Comparison of ENCODE assay signal across 19 cellular contexts in the genomic region with DNA sequence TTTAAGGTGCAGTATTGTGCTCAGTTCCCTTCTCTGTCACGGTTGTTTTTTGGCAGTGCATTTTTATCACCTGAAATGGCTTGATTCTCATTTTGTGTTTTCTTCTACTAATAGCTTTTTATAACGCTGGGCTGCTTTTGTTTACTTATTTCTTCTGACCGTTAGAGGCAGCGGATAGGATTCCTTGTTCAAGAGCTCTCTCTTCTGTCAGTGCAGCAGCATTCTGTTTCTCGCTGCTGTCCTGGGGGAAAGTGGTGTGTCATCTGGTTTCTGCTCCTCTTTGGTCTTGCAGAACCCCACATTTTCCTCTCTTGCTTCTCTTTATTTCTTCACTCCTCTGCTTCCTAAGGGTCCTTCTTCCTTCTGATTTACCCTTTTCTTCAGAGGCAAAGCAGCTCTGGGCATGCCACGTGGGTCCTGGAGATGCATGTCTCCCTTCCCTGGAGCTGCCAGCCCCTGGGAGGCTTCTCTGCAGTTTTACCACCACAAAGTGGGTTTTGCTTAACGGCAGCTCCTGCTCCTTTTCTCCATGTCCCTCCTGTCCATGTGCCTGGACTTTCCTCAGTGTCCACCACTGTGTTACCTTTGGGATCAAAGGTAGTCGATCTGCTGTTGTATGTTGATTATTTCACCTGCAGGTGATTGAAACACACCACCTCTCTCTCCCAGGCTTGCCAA. TPM values are rescaled to one million over a fixed set of nuclear protein-coding genes. Genes with fewer than 3 reads are reported as not detected.
DNase-seq lines count a peak whose midpoint lies in the region; ATAC-seq and TF ChIP-seq lines count a peak whose summit lies in the region.
"Had no signal": no experiment of that assay in that cellular context is flagged by ENCODE, and none has a peak within 500 bp of the region (broad histone marks: within the 10 kb centered on the region; RNA-seq: fewer than 3 reads in every experiment).

No MANE protein-coding gene starts in this region.

- H3F3A ChIP-seq in GM23338 (replicated peaks; ENCODE audit: low read depth): no peaks in the 10 kb centered on the region

- no peaks in the 10 kb centered on the region for H4K20me1 ChIP-seq in GM23338 (replicated peaks; ENCODE audit: insufficient read depth)
- H4K20me1 ChIP-seq: BLaER1 treated with 17β-estradiol and CSF1 and Interleukin-3, amounts not matched to agents 10 nM and 100 nM had no signal

- ATAC-seq in GM23338 (peak; percentile 12; the same call in 1 of the 3 replicates), lung (ENCODE audit: insufficient read depth, low FRiP score) (no peak), left cardiac atrium (no peak)
- no peak for ATAC-seq in stimulated activated naive B cell treated with anti-CD40 and anti-IgM and Interleukin-4, amounts not matched to agents 10 μg/mL and 1 μg/mL and 100 μg/mL, for 72 hours (replicated peaks)
- ATAC-seq: activated T-cell treated with anti-CD3 and anti-CD28 coated beads, Interleukin-2, amount 50 U/mL, for 72 hours; body of pancreas; stimulated activated effector memory CD8-positive, alpha-beta T cell treated with anti-CD3 and anti-CD28 coated beads, Interleukin-12 subunit alpha, Interleukin-12 subunit beta, amount 100 ng/mL, for 72 hours had no signal

- 47 to 52% methylated on average over 8 of the region's 8 CpGs for WGBS in lung, 2 donors

- peak overlapping the region; percentile 48 for H3K4me2 ChIP-seq in GM23338

- H3K4me3 ChIP-seq in GM23338 (no peak overlapping the region), lung (no peak overlapping the region)
- H3K4me3 ChIP-seq: BLaER1 treated with 17β-estradiol and CSF1 and Interleukin-3, amounts not matched to agents 10 nM and 100 nM; body of pancreas; transverse colon had no signal

- no peaks in the 10 kb centered on the region for H3K9me2 ChIP-seq in GM23338 (ENCODE audit: insufficient read depth)

- H3K4me3 Mint-ChIP-seq in GM23338: no peak overlapping the region
- H3K4me3 Mint-ChIP-seq in stimulated activated naive B cell treated with anti-CD40 and anti-IgM and Interleukin-4, amounts not matched to agents 10 μg/mL and 1 μg/mL and 100 μg/mL, for 72 hours: no peak overlapping the region
- H3K4me3 Mint-ChIP-seq: activated naive CD8-positive, alpha-beta T cell treated with anti-CD3 and anti-CD28 coated beads for 36 hours; activated T-cell treated with anti-CD3 and anti-CD28 coated beads, Interleukin-2, amount 50 U/mL, for 72 hours; stimulated activated effector memory CD8-positive, alpha-beta T cell treated with anti-CD3 and anti-CD28 coated beads, Interleukin-12 subunit alpha, Interleukin-12 subunit beta, amount 100 ng/mL, for 72 hours had no signal

- no peak overlapping the region for H3K27ac ChIP-seq in GM23338 (ENCODE audit: low read depth)
- no peak overlapping the region for H3K27ac ChIP-seq in VCaP
- H3K27ac ChIP-seq in lung (ENCODE audit: low read depth in 1 of 2, low read length in 1 of 2): no peak overlapping the region
- H3K27ac ChIP-seq: BLaER1 treated with 17β-estradiol and CSF1 and Interleukin-3, amounts not matched to agents 10 nM and 100 nM; body of pancreas; transverse colon had no signal

- H3K36me3 ChIP-seq in GM23338 (ENCODE audit: insufficient read depth) (no peaks in the 10 kb centered on the region; the same call in 1 of the 2 replicates), lung (ENCODE audit: control insufficient read depth in 2 of 2, insufficient read depth in 2 of 2, low read length in 2 of 2) (no peaks in the 10 kb centered on the region)
- H3K36me3 ChIP-seq: BLaER1 treated with 17β-estradiol and CSF1 and Interleukin-3, amounts not matched to agents 10 nM and 100 nM; transverse colon had no signal

- H3K79me2 ChIP-seq in GM23338 (replicated peaks; ENCODE audit: insufficient read depth): no peaks in the 10 kb centered on the region

- peaks cover 29% of the 10 kb centered on the region for H3K9me3 Mint-ChIP-seq in GM23338
- H3K9me3 Mint-ChIP-seq in stimulated activated naive B cell treated with anti-CD40 and anti-IgM and Interleukin-4, amounts not matched to agents 10 μg/mL and 1 μg/mL and 100 μg/mL, for 72 hours: peaks cover 0 to 4% of the 10 kb centered on the region in 2 donors
- H3K9me3 Mint-ChIP-seq: stimulated activated effector memory CD8-positive, alpha-beta T cell treated with anti-CD3 and anti-CD28 coated beads, Interleukin-12 subunit alpha, Interleukin-12 subunit beta, amount 100 ng/mL, for 72 hours had no signal

- H3K4me1 ChIP-seq in GM23338 (ENCODE audit: insufficient read depth) (peaks cover 25% of the 10 kb centered on the region), lung (ENCODE audit: control insufficient read depth in 2 of 2, insufficient read depth in 2 of 2, low read length in 2 of 2) (no peaks in the 10 kb centered on the region)
- H3K4me1 ChIP-seq: body of pancreas, transverse colon had no signal

- intact Hi-C loops in left cardiac atrium (cut with DNase I): no loop called here

- peaks cover 30% of the 10 kb centered on the region for H3K4me1 Mint-ChIP-seq in GM23338
- H3K4me1 Mint-ChIP-seq in stimulated activated naive B cell treated with anti-CD40 and anti-IgM and Interleukin-4, amounts not matched to agents 10 μg/mL and 1 μg/mL and 100 μg/mL, for 72 hours: no peaks in the 10 kb centered on the region
- H3K4me1 Mint-ChIP-seq: stimulated activated effector memory CD8-positive, alpha-beta T cell treated with anti-CD3 and anti-CD28 coated beads, Interleukin-12 subunit alpha, Interleukin-12 subunit beta, amount 100 ng/mL, for 72 hours had no signal

- H3K27me3 ChIP-seq in GM23338 (ENCODE audit: insufficient read depth) (no peaks in the 10 kb centered on the region), lung (ENCODE audit: control insufficient read depth, insufficient read depth) (no peaks in the 10 kb centered on the region)
- H3K27me3 ChIP-seq: BLaER1 treated with 17β-estradiol and CSF1 and Interleukin-3, amounts not matched to agents 10 nM and 100 nM; body of pancreas; transverse colon had no signal

- peak overlapping the region; percentile 64; the same call in 1 of the 2 replicates for H2AFZ ChIP-seq in GM23338

- DNase-seq in GM23338 (ENCODE audit: low spot score) (no peak), lung (ENCODE audit: low spot score) (peak; percentile 25), left cardiac atrium (no peak), RPMI8226 (no peak)
- DNase-seq in stimulated activated naive B cell treated with anti-CD40 and anti-IgM and Interleukin-4, amounts not matched to agents 10 μg/mL and 1 μg/mL and 100 μg/mL, for 72 hours: no peak
- DNase-seq: activated CD4-positive, alpha-beta T cell treated with anti-CD3 and anti-CD28 coated beads, Interleukin-2, amount 50 U/mL, for 4 hours; activated naive CD8-positive, alpha-beta T cell treated with anti-CD3 and anti-CD28 coated beads for 36 hours; activated T-cell treated with anti-CD3 and anti-CD28 coated beads, Interleukin-2, amount 50 U/mL, for 72 hours; body of pancreas; dermis blood vessel endothelial cell; DMS 273 treated with DMSO at 0.1 percent for 48 hours; glutamatergic neuron; Kasumi-1; transverse colon had no signal

- peaks cover 0 to 4% of the 10 kb centered on the region in 2 donors for H3K9me3 ChIP-seq in lung (ENCODE audit: control insufficient read depth in 2 of 2, insufficient read depth in 1 of 2, low read length in 1 of 2)
- H3K9me3 ChIP-seq: body of pancreas, transverse colon had no signal

- TF ChIP-seq CTCF in GM23338 (conservative IDR thresholded peaks at IDR 0.05; ENCODE audit: low read depth in 2 of 2): peak in 1 of 2 experiments; percentile 62; a peak in 2 of 4 replicates
- TF ChIP-seq CTCF in LNCAP (IDR thresholded peaks at IDR 0.05): peak; percentile 52
- peak; percentile 50 for TF ChIP-seq CTCF in VCaP (conservative IDR thresholded peaks at IDR 0.05)
- TF ChIP-seq CTCF in lung (IDR thresholded peaks at IDR 0.05; ENCODE audit: control extremely low read depth, extremely low read depth): no peak

- H3K27ac Mint-ChIP-seq in GM23338: no peak overlapping the region
- no peak overlapping the region for H3K27ac Mint-ChIP-seq in stimulated activated naive B cell treated with anti-CD40 and anti-IgM and Interleukin-4, amounts not matched to agents 10 μg/mL and 1 μg/mL and 100 μg/mL, for 72 hours
- H3K27ac Mint-ChIP-seq: activated naive CD8-positive, alpha-beta T cell treated with anti-CD3 and anti-CD28 coated beads for 36 hours; activated T-cell treated with anti-CD3 and anti-CD28 coated beads, Interleukin-2, amount 50 U/mL, for 72 hours; stimulated activated effector memory CD8-positive, alpha-beta T cell treated with anti-CD3 and anti-CD28 coated beads, Interleukin-12 subunit alpha, Interleukin-12 subunit beta, amount 100 ng/mL, for 72 hours had no signal

- peaks cover 7% of the 10 kb centered on the region for H3K27me3 Mint-ChIP-seq in GM23338 (ENCODE audit: insufficient read depth, low read depth, poor library complexity)
- H3K27me3 Mint-ChIP-seq in stimulated activated naive B cell treated with anti-CD40 and anti-IgM and Interleukin-4, amounts not matched to agents 10 μg/mL and 1 μg/mL and 100 μg/mL, for 72 hours: peaks cover 15 to 25% of the 10 kb centered on the region in 2 donors
- H3K27me3 Mint-ChIP-seq: activated naive CD8-positive, alpha-beta T cell treated with anti-CD3 and anti-CD28 coated beads for 36 hours had no signal

- peaks cover 28% of the 10 kb centered on the region; the same call in 2 of the 3 replicates for H3K36me3 Mint-ChIP-seq in GM23338 (ENCODE audit: low read depth)
- H3K36me3 Mint-ChIP-seq in stimulated activated naive B cell treated with anti-CD40 and anti-IgM and Interleukin-4, amounts not matched to agents 10 μg/mL and 1 μg/mL and 100 μg/mL, for 72 hours: no peaks in the 10 kb centered on the region
- H3K36me3 Mint-ChIP-seq: stimulated activated effector memory CD8-positive, alpha-beta T cell treated with anti-CD3 and anti-CD28 coated beads, Interleukin-12 subunit alpha, Interleukin-12 subunit beta, amount 100 ng/mL, for 72 hours had no signal

TF ChIP-seq in GM23338, 12 proteins besides CTCF, POLR2A, EP300 and RAD21 (continues in another document):
- TF ChIP-seq EZH2phosphoT487 (IDR thresholded peaks at IDR 0.05; ENCODE audit: unreplicated experiment): no peak

RNA-seq across cellular contexts. Expression of a gene that starts 47.3 kb away (rescaled TPM):
- 56.0 and 60.4 TPM in 2 replicates for total RNA-seq in GM23338 (2014; rRNA removed; shearing (Covaris generic))
- polyA plus RNA-seq in GM23338 (2016; fragmentation: Nextera tagmentation; extraction: Ambion mirVana): 21.6 and 27.5 TPM in 2 replicates
- 1 to 10 TPM; 1.6 to 1.8 TPM for total RNA-seq in lung
- polyA plus RNA-seq in lung: under 1 TPM; 0.31 to 0.83 TPM
- total RNA-seq in left cardiac atrium: 1 to 10 TPM; 1.6 to 2.9 TPM
- total RNA-seq: HT-29 had no signal

Comparison
In these comparisons a context has a peak if more than half of its experiments do, and no peak if none do; other contexts are left out.
1. RNA of a gene that starts 47.3 kb away (total RNA-seq): 56.0 to 60.4 TPM in GM23338; 1.6 to 2.9 TPM in left cardiac atrium and 1.6 to 1.8 TPM in lung; every median in the first group is over 10 times any median in the second.